16 cellular contexts compared by ENCODE assay signal in the genomic region with DNA sequence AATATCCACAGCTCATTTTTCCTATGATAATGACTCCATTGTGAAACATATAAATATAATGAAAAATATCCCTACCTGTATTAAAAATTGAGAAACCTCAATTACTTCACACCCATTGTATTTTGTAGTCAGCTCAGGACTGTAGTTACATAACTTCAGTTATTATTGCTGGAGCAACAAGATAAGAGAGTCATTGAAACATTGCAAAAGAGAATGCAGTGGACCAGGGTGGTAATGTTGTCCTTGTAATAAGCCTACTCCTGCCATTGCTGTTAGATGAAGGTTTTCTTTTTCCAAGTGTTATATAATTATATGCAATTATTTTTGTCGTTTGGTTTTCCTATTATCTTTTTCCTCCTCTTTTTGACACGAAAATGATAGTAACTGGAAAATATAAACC.
DNase-seq lines count a peak whose midpoint lies in the region; ATAC-seq, FAIRE-seq and TF ChIP-seq lines count a peak whose summit lies in the region.
"Had no signal": no experiment of that assay in that cellular context is flagged by ENCODE, and none has a peak within 500 bp of the region (broad histone marks: within the 10 kb centered on the region; RNA-seq: fewer than 3 reads in every experiment).

No MANE protein-coding gene starts in this region.

- FAIRE-seq in A549 (lab: Jason Lieb, UNC) = no peak

- TF ChIP-seq CTCF in A549 (IDR thresholded peaks at IDR 0.05) = no peak
- no peak for TF ChIP-seq CTCF in NB4 (IDR thresholded peaks at IDR 0.05; ENCODE audit: low read depth, low read length)
- TF ChIP-seq CTCF in cardiac fibroblast (IDR thresholded peaks at IDR 0.05; ENCODE audit: low read depth, low read length) = no peak
- TF ChIP-seq CTCF in colonic mucosa (IDR thresholded peaks at IDR 0.05) = no peak

- no peak for TF ChIP-seq RAD21 in A549 (conservative IDR thresholded peaks at IDR 0.05 in 1 of 2, IDR thresholded peaks at IDR 0.05 in 1 of 2)

- TF ChIP-seq EP300 in A549 (IDR thresholded peaks at IDR 0.05) = no peak

- TF ChIP-seq POLR2A in A549 (IDR thresholded peaks at IDR 0.05; ENCODE audit: low read length) = no peak
- TF ChIP-seq POLR2A in NB4 (IDR thresholded peaks at IDR 0.05; ENCODE audit: extremely low read depth, insufficient read length) = no peak

- CTCF ChIA-PET in A549 (lab: Yijun Ruan, JAX) = interaction anchor here (0.6 to 1.4 kb wide), 5 partner anchors 8 to 1059 kb away, joined by 3 to 6 read pairs (median 4); no protein-coding TSS in a partner anchor

- H3K36me3 ChIP-seq in colonic mucosa = no peaks in the 10 kb centered on the region
- H3K36me3 ChIP-seq: vagina had no signal

- peak overlapping the region; percentile 86 to 88 for H3K27ac ChIP-seq in A549
- H3K27ac ChIP-seq in colonic mucosa = no peak overlapping the region
- H3K27ac ChIP-seq: foreskin keratinocyte, vagina had no signal

- H3K4me3 ChIP-seq in A549 (no peak overlapping the region), NB4 (ENCODE audit: low read depth, low read length) (no peak overlapping the region), cardiac fibroblast (replicated peaks in 1 of 2; ENCODE audit: low read depth in 2 of 2, low read length in 2 of 2) (no peak overlapping the region), colonic mucosa (no peak overlapping the region)
- H3K4me3 ChIP-seq: vagina had no signal

- H3K27me3 ChIP-seq in colonic mucosa = no peaks in the 10 kb centered on the region
- H3K27me3 ChIP-seq: foreskin keratinocyte, vagina had no signal

- H3K9me3 ChIP-seq in A549 = no peaks in the 10 kb centered on the region
- H3K9me3 ChIP-seq in colonic mucosa = no peaks in the 10 kb centered on the region
- H3K9me3 ChIP-seq: vagina had no signal

- DNase-seq in A549 (ENCODE audit: low read depth in 1 of 2, low spot score in 1 of 2) = peak; percentile 18 to 71
- DNase-seq in NB4 (ENCODE audit: low read depth) = peak; percentile 36
- peak; percentile 75 to 78 for DNase-seq in cardiac fibroblast (ENCODE audit: low read depth in 2 of 2)
- peak; percentile 14 for DNase-seq in kidney glomerular epithelial cell (lab: John Stamatoyannopoulos, UW)
- no peak for DNase-seq in left colon
- no peak for DNase-seq in colonic mucosa
- DNase-seq: activated CD4-positive, alpha-beta T cell treated with anti-CD3 and anti-CD28 coated beads for 1 hour; activated gamma-delta T cell; CD8-positive, alpha-beta memory T cell; NCI-H1105 treated with DMSO at 0.1 percent for 48 hours; retina; stimulated activated CD4-positive, alpha-beta T cell treated with anti-CD3 and anti-CD28 coated beads, Interleukin-1b, Interleukin-23, amount 100 ng/mL, for 48 hours had no signal

- H3K4me1 ChIP-seq in A549 (peaks cover 51% of the 10 kb centered on the region), colonic mucosa (no peaks in the 10 kb centered on the region)
- H3K4me1 ChIP-seq: foreskin keratinocyte, vagina had no signal

- POLR2A ChIA-PET in A549 (lab: Yijun Ruan, JAX) = interaction anchor here (1.0 to 2.4 kb wide), 13 partner anchors 35 to 1710 kb away, joined by 3 to 39 read pairs (median 6); partner anchors contain the start of gene SOX4

- 3% methylated on average over 2 of the region's 2 CpGs for WGBS in A549 (ENCODE audit: missing lambda C conversion rate)

- no peak overlapping the region for H3K9ac ChIP-seq in colonic mucosa (ENCODE audit: low read depth in 2 of 2, low read length in 2 of 2)

- H3K4me2 ChIP-seq in A549 = peak overlapping the region; percentile 68

- intact Hi-C loops in left colon (cut with DNase I, micrococcal nuclease) (no loop called here), colonic mucosa (cut with DNase I) (no loop called here)

- peak; percentile 65 for ATAC-seq in A549
- ATAC-seq in left colon = no peak
- ATAC-seq in HG02970 (IDR thresholded peaks at IDR 0.05; ENCODE audit: low FRiP score, unreplicated experiment) = no peak
- no peak for ATAC-seq in esophagus mucosa

TF ChIP-seq in A549, 52 proteins besides CTCF, POLR2A, EP300 and RAD21:
- no peak for TF ChIP-seq ZSCAN20 (CRISPR knock-in tag; IDR thresholded peaks at IDR 0.05)
- peak; percentile 71; the same call in 1 of the 2 replicates for TF ChIP-seq HES2 (IDR thresholded peaks at IDR 0.05)
- no peak for TF ChIP-seq KDM1A (IDR thresholded peaks at IDR 0.05; ENCODE audit: low read depth)
- TF ChIP-seq FOSL2 (IDR thresholded peaks at IDR 0.05) = no peak
- TF ChIP-seq FOSL2 (CRISPR knock-in tag; IDR thresholded peaks at IDR 0.05) = peak; percentile 27; the same call in 1 of the 2 replicates
- no peak for TF ChIP-seq RNF2 (IDR thresholded peaks at IDR 0.05; ENCODE audit: borderline replicate concordance, low read depth)
- TF ChIP-seq HOXB5 (CRISPR knock-in tag; IDR thresholded peaks at IDR 0.05) = no peak
- TF ChIP-seq CEBPB (IDR thresholded peaks at IDR 0.05) = peak; percentile 68 to 86
- no peak for TF ChIP-seq TFCP2L1 (CRISPR knock-in tag; IDR thresholded peaks at IDR 0.05)
- TF ChIP-seq EHMT2 (IDR thresholded peaks at IDR 0.05; ENCODE audit: low read depth) = no peak

Comparison
In these comparisons a context has a peak if more than half of its experiments do, and no peak if none do; other contexts are left out.
1. ATAC-seq: peak in A549 (2 of 2); none in left colon (single experiment), HG02970 (single experiment) and esophagus mucosa (single experiment).
2. DNase-seq: peak in A549 (2 of 2), NB4 (single experiment), cardiac fibroblast (2 of 2) and kidney glomerular epithelial cell (single experiment); none in left colon (0 of 2) and colonic mucosa (single experiment).